In genomic region chr1:109790735-109791494, GRCh38 we compare ENCODE assay signal across 1 cellular context.
A peak's percentile ranks its signal among the peaks of the same experiment; 100 is the strongest.
TF ChIP-seq lines count a peak whose summit lies in the region.

No MANE protein-coding gene starts in this region.

TF ChIP-seq in K562, 482 proteins besides CTCF, POLR2A, EP300 and RAD21 (continued from another document and continues in another):
- TF ChIP-seq ZBTB34 (CRISPR knock-in tag; IDR thresholded peaks at IDR 0.05) (no peak), ZNF398 (CRISPR knock-in tag; IDR thresholded peaks at IDR 0.05) (no peak), E4F1 (CRISPR knock-in tag; IDR thresholded peaks at IDR 0.05; ENCODE audit: borderline replicate concordance) (no peak), ZFP1 (CRISPR knock-in tag; IDR thresholded peaks at IDR 0.05) (no peak), SOX6 (IDR thresholded peaks at IDR 0.05) (no peak), SMC3 (conservative IDR thresholded peaks at IDR 0.05; ENCODE audit: insufficient read depth, low read depth, low read length) (no peak; the same call in 1 of the 2 replicates), ZNF146 (CRISPR knock-in tag; IDR thresholded peaks at IDR 0.05; ENCODE audit: unreplicated experiment) (no peak), ZBTB12 (CRISPR knock-in tag; IDR thresholded peaks at IDR 0.05) (peak; percentile 38; the same call in 1 of the 2 replicates), ZFPM2 (CRISPR knock-in tag; IDR thresholded peaks at IDR 0.05) (no peak), PML (IDR thresholded peaks at IDR 0.05; ENCODE audit: low read length) (no peak), KAT8 (IDR thresholded peaks at IDR 0.05; ENCODE audit: low read depth) (no peak), NUFIP1 (IDR thresholded peaks at IDR 0.05; ENCODE audit: partially characterized antibody) (no peak), FOXK2 (conservative IDR thresholded peaks at IDR 0.05 in 1 of 2, IDR thresholded peaks at IDR 0.05 in 1 of 2; ENCODE audit: low read depth in 2 of 2) (0 out of 4 replicates have a peak, but pooled peaks of 1 of the 2 experiments have one; percentile 11), TCF7 (IDR thresholded peaks at IDR 0.05; ENCODE audit: borderline replicate concordance) (no peak), NCOA1 (IDR thresholded peaks at IDR 0.05; ENCODE audit: low read depth) (no peak), PTBP1 (IDR thresholded peaks at IDR 0.05; ENCODE audit: low read depth, low read length) (no peak), RUNX1 (IDR thresholded peaks at IDR 0.05; ENCODE audit: low read depth) (no peak), ZNF184 (CRISPR knock-in tag; IDR thresholded peaks at IDR 0.05) (no peak), ZBTB33 (CRISPR knock-in tag; IDR thresholded peaks at IDR 0.05) (peak; percentile 70), TAF15 (IDR thresholded peaks at IDR 0.05; ENCODE audit: low read depth, low read length) (no peak), SFPQ (IDR thresholded peaks at IDR 0.05; ENCODE audit: low read depth, low read length) (no peak), HIVEP1 (CRISPR knock-in tag; IDR thresholded peaks at IDR 0.05) (no peak), KDM5B (IDR thresholded peaks at IDR 0.05; ENCODE audit: insufficient replicate concordance, low read depth, low read length) (no peak), SMARCE1 (IDR thresholded peaks at IDR 0.05) (no peak; the same call in 1 of the 2 replicates), ZNF174 (CRISPR knock-in tag; IDR thresholded peaks at IDR 0.05) (no peak), ZBTB17 (CRISPR knock-in tag; IDR thresholded peaks at IDR 0.05) (peak; percentile 71; the same call in 1 of the 2 replicates), FUS (optimal IDR thresholded peaks at IDR 0.05; ENCODE audit: low read depth, low read length) (no peak), NR3C1 (CRISPR knock-in tag; IDR thresholded peaks at IDR 0.05) (no peak), ZNF354B (CRISPR knock-in tag; IDR thresholded peaks at IDR 0.05) (no peak), MAZ (CRISPR knock-in tag; conservative IDR thresholded peaks at IDR 0.05 in 1 of 2, IDR thresholded peaks at IDR 0.05 in 1 of 2) (peak in 1 of 2 experiments; percentile 72; a peak in 2 of 4 replicates), SMARCB1 (IDR thresholded peaks at IDR 0.05; ENCODE audit: insufficient read length, low read depth) (no peak), CUX1 (CRISPR knock-in tag; IDR thresholded peaks at IDR 0.05) (no peak), PREB (CRISPR knock-in tag; IDR thresholded peaks at IDR 0.05) (no peak), ASH1L (IDR thresholded peaks at IDR 0.05; ENCODE audit: borderline replicate concordance, low read depth, partially characterized antibody) (no peak), E2F1 (CRISPR knock-in tag; IDR thresholded peaks at IDR 0.05) (no peak), ZBTB43 (CRISPR knock-in tag; IDR thresholded peaks at IDR 0.05) (peak; percentile 51; the same call in 1 of the 2 replicates), ZSCAN29 (IDR thresholded peaks at IDR 0.05) (no peak), MTA2 (IDR thresholded peaks at IDR 0.05; ENCODE audit: low read depth) (no peak)
